10 cellular contexts compared by ENCODE assay signal in genomic region chr2:26724004-26724750, GRCh38. TPM values are rescaled to one million over a fixed set of nuclear protein-coding genes. Genes with fewer than 3 reads are reported as not detected.
DNase-seq lines count a peak whose midpoint lies in the region; ATAC-seq and TF ChIP-seq lines count a peak whose summit lies in the region.
"Had no signal": no experiment of that assay in that cellular context is flagged by ENCODE, and none has a peak within 500 bp of the region (broad histone marks: within the 10 kb centered on the region; RNA-seq: fewer than 3 reads in every experiment).

No MANE protein-coding gene starts in this region.

- no peak for TF ChIP-seq EP300 in esophagus muscularis mucosa (IDR thresholded peaks at IDR 0.05)

- peak; percentile 78 for DNase-seq in AG08396 (ENCODE audit: low spot score)
- DNase-seq in PC-3, result peak; percentile 84
- DNase-seq in esophagus muscularis mucosa (ENCODE audit: extremely low spot score), result no peak
- no peak for DNase-seq in neuronal stem cell (ENCODE audit: low spot score)
- no peak for DNase-seq in activated T-cell treated with anti-CD3 and anti-CD28 coated beads, Interleukin-2, amount 50 U/mL, for 48 hours
- DNase-seq in NCI-H2227 treated with DMSO at 0.1 percent for 48 hours (lab: John Stamatoyannopoulos, UW), result no peak
- DNase-seq in cortex of kidney (lab: John Stamatoyannopoulos, UW), result no peak
- DNase-seq: activated effector memory CD4-positive, alpha-beta T cell treated with Interleukin-2 at 50 U/mL for 16 hours had no signal

- no peaks in the 10 kb centered on the region for H3K27me3 ChIP-seq in PC-3 (ENCODE audit: low read length)
- no peaks in the 10 kb centered on the region for H3K27me3 ChIP-seq in esophagus muscularis mucosa
- H3K27me3 ChIP-seq in neuronal stem cell (ENCODE audit: control insufficient read depth in 3 of 3, insufficient read depth in 3 of 3, low read depth in 1 of 3, low read length in 3 of 3), result no peaks in the 10 kb centered on the region

- no peaks in the 10 kb centered on the region for H3F3A ChIP-seq in PC-3 (ENCODE audit: low read length, unreplicated experiment)

- intact Hi-C loops in PC-3 (cut with micrococcal nuclease) (no loop called here), esophagus muscularis mucosa (cut with DNase I) (no loop called here)

- peak overlapping the region; percentile 57 for H2BK120ac ChIP-seq in neuronal stem cell (ENCODE audit: low read depth, low read length)

- H3K4me3 ChIP-seq in PC-3 (ENCODE audit: low read length) (no peak overlapping the region), esophagus muscularis mucosa (no peak overlapping the region), neuronal stem cell (ENCODE audit: low read length in 2 of 2) (no peak overlapping the region)

- no peaks in the 10 kb centered on the region for H3K79me2 ChIP-seq in PC-3 (ENCODE audit: low read length)

- H3K27ac ChIP-seq in PC-3 (ENCODE audit: low read length) (peak overlapping the region; percentile 69), esophagus muscularis mucosa (replicated peaks in 1 of 4) (peak overlapping the region; percentile 56 to 85 (median 65)), neuronal stem cell (replicated peaks; ENCODE audit: low read length) (no peak overlapping the region)

- H2AFZ ChIP-seq in PC-3 (ENCODE audit: low read length) (peak overlapping the region; percentile 25; the same call in 1 of the 2 replicates), neuronal stem cell (ENCODE audit: low read length) (peak overlapping the region; percentile 48)

- TF ChIP-seq POLR2A in esophagus muscularis mucosa (IDR thresholded peaks at IDR 0.05; ENCODE audit: low read depth), result no peak

- H3K79me1 ChIP-seq in neuronal stem cell (ENCODE audit: low read depth, low read length), result peaks cover 2% of the 10 kb centered on the region

- H3K4me1 ChIP-seq in PC-3 (ENCODE audit: insufficient read depth, low read length), result peaks cover 34% of the 10 kb centered on the region
- peaks cover 52 to 67% (median 60%) of the 10 kb centered on the region in 4 donors for H3K4me1 ChIP-seq in esophagus muscularis mucosa
- peaks cover 3 to 9% of the 10 kb centered on the region in 2 donors for H3K4me1 ChIP-seq in neuronal stem cell (ENCODE audit: control insufficient read depth in 2 of 2, insufficient read depth in 1 of 2, low read depth in 1 of 2, low read length in 2 of 2)

- H3K9me2 ChIP-seq in PC-3 (replicated peaks; ENCODE audit: low read length), result no peaks in the 10 kb centered on the region

- POLR2A ChIA-PET in PC-3 (lab: Charles Lee; ENCODE audit: unreplicated experiment), result no interaction called here

- no peak for TF ChIP-seq CTCF in PC-3 (conservative IDR thresholded peaks at IDR 0.05; ENCODE audit: low read depth, low read length)
- no peak for TF ChIP-seq CTCF in esophagus muscularis mucosa (IDR thresholded peaks at IDR 0.05)

- H2BK12ac ChIP-seq in neuronal stem cell (ENCODE audit: low read length), result peak overlapping the region; percentile 63

- no peak overlapping the region for H2BK5ac ChIP-seq in neuronal stem cell (ENCODE audit: low read length)

- no peak overlapping the region for H4K91ac ChIP-seq in neuronal stem cell (ENCODE audit: low read depth, low read length, poor library complexity)

- peak overlapping the region; percentile 35 for H3K18ac ChIP-seq in neuronal stem cell (ENCODE audit: low read length)

- H3K9ac ChIP-seq in PC-3 (ENCODE audit: low read length) (no peak overlapping the region), neuronal stem cell (ENCODE audit: low read depth, low read length, poor library complexity) (no peak overlapping the region)

- no peaks in the 10 kb centered on the region for H4K20me1 ChIP-seq in PC-3 (ENCODE audit: low read length)

- ATAC-seq in PC-3 (peak; percentile 72), esophagus mucosa (no peak)
- ATAC-seq: stimulated activated memory B cell treated with anti-CD40 and anti-IgM and Interleukin-4, amounts not matched to agents 10 μg/mL and 1 μg/mL and 100 μg/mL, for 72 hours had no signal

- CTCF ChIA-PET in PC-3 (lab: Charles Lee), result no interaction called here

- H3K4me2 ChIP-seq in PC-3 (ENCODE audit: low read length) (peak overlapping the region; percentile 52), neuronal stem cell (ENCODE audit: insufficient read depth, low read length, poor library complexity, severe bottlenecking) (no peak overlapping the region)

- H3K36me3 ChIP-seq in PC-3 (ENCODE audit: low read depth, low read length), result no peaks in the 10 kb centered on the region
- H3K36me3 ChIP-seq in esophagus muscularis mucosa, result peaks cover 0 to 9% (median 2%) of the 10 kb centered on the region in 4 donors
- H3K36me3 ChIP-seq in neuronal stem cell (replicated peaks in 1 of 2; ENCODE audit: control insufficient read depth in 2 of 2, insufficient read depth in 2 of 2, low read length in 2 of 2), result no peaks in the 10 kb centered on the region

- peak overlapping the region; percentile 58 for H2AK5ac ChIP-seq in neuronal stem cell (ENCODE audit: low read depth, low read length)

- WGBS in esophagus muscularis mucosa, result 37% methylated on average over 6 of the region's 14 CpGs
- no CpG with 5 or more reads among the region's 14 CpGs for WGBS in neuronal stem cell (ENCODE audit: extremely low coverage in 2 of 2, insufficient read length in 2 of 2, insufficient replicate concordance in 1 of 2), 2 donors

- no peak overlapping the region for H2BK15ac ChIP-seq in neuronal stem cell (ENCODE audit: low read length)

- H3K4ac ChIP-seq in neuronal stem cell (ENCODE audit: low read length), result no peak overlapping the region

- H4K8ac ChIP-seq in neuronal stem cell (ENCODE audit: low read depth, low read length), result no peak overlapping the region

- H3K14ac ChIP-seq in neuronal stem cell (ENCODE audit: low read length), result peak overlapping the region; percentile 58

- H3K23ac ChIP-seq in neuronal stem cell (ENCODE audit: low read depth, low read length, poor library complexity), result peak overlapping the region; percentile 34

- no peaks in the 10 kb centered on the region for H3K9me3 ChIP-seq in PC-3 (ENCODE audit: low read length)
- H3K9me3 ChIP-seq in esophagus muscularis mucosa, result no peaks in the 10 kb centered on the region
- H3K9me3 ChIP-seq in neuronal stem cell (replicated peaks in 1 of 2; ENCODE audit: control insufficient read depth in 2 of 2, insufficient read depth in 1 of 2, low read depth in 1 of 2, low read length in 2 of 2), result peaks cover 0 to 2% of the 10 kb centered on the region in 2 donors

- no TSS peak for BruUV-seq in PC-3 (replicated peaks; lab: Mats Ljungman, UMichigan)

RNA-seq across cellular contexts. Expression of gene KCNK3, which starts 31.7 kb away (rescaled TPM):
- total RNA-seq in PC-3 (2014; rRNA removed) (0.04 and 0.69 TPM in 2 replicates), esophagus muscularis mucosa (10 to 100 TPM in 1 of 4 donors, 1 to 10 TPM in 3; 2.1 to 13.0 (median 7.9) TPM), esophagus mucosa (0.44 TPM)
- 0.03 TPM for polyA plus RNA-seq in neuronal stem cell (2013, experiment 1 of 2)
- 0.01 TPM for polyA plus RNA-seq in neuronal stem cell (2013, experiment 2 of 2)

RNA-seq across cellular contexts. Expression of gene SLC35F6, which starts 39.9 kb away (rescaled TPM):
- total RNA-seq in PC-3 (2014; rRNA removed) (33.9 and 43.8 TPM in 2 replicates), esophagus muscularis mucosa (10 to 100 TPM; 31.6 to 50.7 (median 41.3) TPM), esophagus mucosa (42.7 TPM)
- polyA plus RNA-seq in neuronal stem cell (2013, experiment 1 of 2), result 8.5 TPM
- 9.6 TPM for polyA plus RNA-seq in neuronal stem cell (2013, experiment 2 of 2)

Comparison
In these comparisons a context has a peak if more than half of its experiments do, and no peak if none do; other contexts are left out.
1. DNase-seq: peak in AG08396 (single experiment) and PC-3 (single experiment); none in esophagus muscularis mucosa (single experiment), neuronal stem cell (single experiment), activated T-cell treated with anti-CD3 and anti-CD28 coated beads, Interleukin-2, amount 50 U/mL, for 48 hours (0 of 2), NCI-H2227 treated with DMSO at 0.1 percent for 48 hours (single experiment) and cortex of kidney (single experiment).